ENCODE assay signal across 17 cellular contexts in the genomic region with DNA sequence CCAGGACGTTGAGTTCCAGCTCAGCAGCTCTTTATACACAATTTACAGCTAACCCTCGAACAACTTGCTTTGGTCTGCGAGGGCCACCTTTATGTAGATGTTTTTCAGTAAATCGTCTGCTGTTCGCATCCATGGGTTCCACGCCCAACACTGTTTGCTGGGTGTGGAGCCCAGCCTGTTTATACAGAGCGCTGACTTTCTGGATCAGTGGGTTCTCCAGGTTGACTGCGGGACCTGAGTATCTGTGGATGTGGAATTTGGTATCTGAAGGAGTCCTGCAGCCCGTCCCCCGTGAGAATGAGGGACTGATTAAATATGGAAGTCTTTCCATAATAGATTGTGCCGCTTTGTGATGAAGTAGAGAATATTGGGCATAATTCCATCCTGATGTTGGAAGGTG. TPM values are rescaled to one million over a fixed set of nuclear protein-coding genes. Genes with fewer than 3 reads are reported as not detected.
DNase-seq lines count a peak whose midpoint lies in the region; ATAC-seq and TF ChIP-seq lines count a peak whose summit lies in the region.
"Had no signal": no experiment of that assay in that cellular context is flagged by ENCODE, and none has a peak within 500 bp of the region (broad histone marks: within the 10 kb centered on the region; RNA-seq: fewer than 3 reads in every experiment).

No MANE protein-coding gene starts in this region.

- H3K27ac ChIP-seq in CD8-positive, alpha-beta T cell (ENCODE audit: low read depth, low read length), result no peak overlapping the region
- H3K27ac ChIP-seq in GM23338 (ENCODE audit: low read depth) (no peak overlapping the region), suprapubic skin (no peak overlapping the region)
- H3K27ac ChIP-seq: C4-2B had no signal

- peaks cover 72% of the 10 kb centered on the region for H3K4me1 ChIP-seq in CD8-positive, alpha-beta T cell (ENCODE audit: insufficient read depth, low read length)
- H3K4me1 ChIP-seq in GM23338 (ENCODE audit: insufficient read depth) (peaks cover 8% of the 10 kb centered on the region), suprapubic skin (peaks cover 35% of the 10 kb centered on the region), Caco-2 (no peaks in the 10 kb centered on the region)

- CTCF ChIA-PET in CD8-positive, alpha-beta T cell (lab: Charles Lee), result no interaction called here
- CTCF ChIA-PET in Caco-2 (lab: Charles Lee), result no interaction called here

- H3F3A ChIP-seq in GM23338 (replicated peaks; ENCODE audit: low read depth), result no peaks in the 10 kb centered on the region; the same call in 1 of the 2 replicates

- H3K4me1 Mint-ChIP-seq in CD8-positive, alpha-beta T cell (ENCODE audit: low read depth), result peaks cover 76% of the 10 kb centered on the region
- H3K4me1 Mint-ChIP-seq in GM23338 (peaks cover 27% of the 10 kb centered on the region), natural killer cell (peaks cover 68 to 73% of the 10 kb centered on the region in 2 donors), Caco-2 (ENCODE audit: low read depth, unreplicated experiment) (no peaks in the 10 kb centered on the region)
- H3K4me1 Mint-ChIP-seq in activated naive CD8-positive, alpha-beta T cell (ENCODE audit: low read depth), result peaks cover 73% of the 10 kb centered on the region

- peak overlapping the region; percentile 88 for H3K4me3 Mint-ChIP-seq in CD8-positive, alpha-beta T cell
- H3K4me3 Mint-ChIP-seq in GM23338 (peak overlapping the region; percentile 12; the same call in 1 of the 3 replicates), natural killer cell (peak overlapping the region; percentile 64), Caco-2 (ENCODE audit: unreplicated experiment) (no peak overlapping the region)
- peak overlapping the region; percentile 95 for H3K4me3 Mint-ChIP-seq in activated naive CD8-positive, alpha-beta T cell

- POLR2A ChIA-PET in CD8-positive, alpha-beta T cell (lab: Charles Lee), result interaction anchor here (1.2 kb wide), 1 partner anchor 352 kb away, joined by 4 read pairs; the partner anchor contains the start of gene RBFA
- POLR2A ChIA-PET in Caco-2 (lab: Charles Lee), result no interaction called here

- no peaks in the 10 kb centered on the region for H3K36me3 ChIP-seq in CD8-positive, alpha-beta T cell (ENCODE audit: insufficient read depth, low read length)
- H3K36me3 ChIP-seq in GM23338 (ENCODE audit: insufficient read depth), result no peaks in the 10 kb centered on the region
- H3K36me3 ChIP-seq in suprapubic skin, result no peaks in the 10 kb centered on the region
- H3K36me3 ChIP-seq in Caco-2 (ENCODE audit: control insufficient read depth, insufficient read depth, low read length), result no peaks in the 10 kb centered on the region
- H3K36me3 ChIP-seq: HAP-1 had no signal

- no peak for TF ChIP-seq POLR2A in suprapubic skin (IDR thresholded peaks at IDR 0.05)

- no peak overlapping the region for H2AFZ ChIP-seq in GM23338

- TF ChIP-seq CTCF in CD8-positive, alpha-beta T cell (IDR thresholded peaks at IDR 0.05), result no peak
- TF ChIP-seq CTCF in GM23338 (conservative IDR thresholded peaks at IDR 0.05; ENCODE audit: low read depth in 2 of 2) (no peak), natural killer cell (IDR thresholded peaks at IDR 0.05) (no peak), suprapubic skin (IDR thresholded peaks at IDR 0.05) (no peak), Caco-2 (IDR thresholded peaks at IDR 0.05; ENCODE audit: insufficient read depth in 1 of 2, low read depth in 1 of 2, low read length in 1 of 2, severe bottlenecking in 1 of 2, unreplicated experiment in 1 of 2) (no peak)

- H3K4me3 ChIP-seq in CD8-positive, alpha-beta T cell (ENCODE audit: low read depth, low read length), result no peak overlapping the region
- no peak overlapping the region for H3K4me3 ChIP-seq in GM23338
- H3K4me3 ChIP-seq in suprapubic skin, result no peak overlapping the region
- H3K4me3 ChIP-seq in Caco-2 (ENCODE audit: low read depth, low read length), result no peak overlapping the region
- H3K4me3 ChIP-seq: HAP-1, smooth muscle cell had no signal

- no peak for ATAC-seq in CD8-positive, alpha-beta T cell
- ATAC-seq in GM23338 (no peak), natural killer cell (no peak), GM19467 (IDR thresholded peaks at IDR 0.05; ENCODE audit: unreplicated experiment) (no peak)
- ATAC-seq: Right ventricle myocardium inferior had no signal

- H3K27me3 Mint-ChIP-seq in CD8-positive, alpha-beta T cell (ENCODE audit: low read depth), result no peaks in the 10 kb centered on the region
- peaks cover 10% of the 10 kb centered on the region for H3K27me3 Mint-ChIP-seq in GM23338 (ENCODE audit: insufficient read depth, low read depth, poor library complexity)
- H3K27me3 Mint-ChIP-seq in activated naive CD8-positive, alpha-beta T cell, result no peaks in the 10 kb centered on the region
- H3K27me3 Mint-ChIP-seq in natural killer cell (ENCODE audit: low read depth in 2 of 2), result no peaks in the 10 kb centered on the region
- no peaks in the 10 kb centered on the region for H3K27me3 Mint-ChIP-seq in Caco-2 (ENCODE audit: insufficient read depth, unreplicated experiment)

- 85% methylated on average over 11 of the region's 11 CpGs for WGBS in suprapubic skin

- H3K9me3 ChIP-seq in CD8-positive, alpha-beta T cell (ENCODE audit: low read length), result no peaks in the 10 kb centered on the region
- no peaks in the 10 kb centered on the region for H3K9me3 ChIP-seq in suprapubic skin
- no peaks in the 10 kb centered on the region for H3K9me3 ChIP-seq in Caco-2
- H3K9me3 ChIP-seq: HAP-1 had no signal

- H4K20me1 ChIP-seq in GM23338 (replicated peaks; ENCODE audit: insufficient read depth), result peaks cover 30% of the 10 kb centered on the region

- no peak for TF ChIP-seq EP300 in suprapubic skin (IDR thresholded peaks at IDR 0.05)

- H3K79me2 ChIP-seq in GM23338 (replicated peaks; ENCODE audit: insufficient read depth), result peaks cover 72% of the 10 kb centered on the region

- intact Hi-C loops in CD8-positive, alpha-beta T cell (cut with DNase I, micrococcal nuclease), result loop anchor here in 1 of 2 experiments (5.0 kb wide), 1 partner anchor 230 kb away; no protein-coding TSS in a partner anchor
- intact Hi-C loops in natural killer cell (cut with micrococcal nuclease), result loop anchor here (5.0 kb wide), 1 partner anchor 615 kb away; the partner anchor contains the start of gene ATP9B
- intact Hi-C loops in Caco-2 (cut with micrococcal nuclease; ENCODE audit: unreplicated experiment), result no loop called here

- no peaks in the 10 kb centered on the region for H3K9me2 ChIP-seq in GM23338 (ENCODE audit: insufficient read depth)

- BruUV-seq in Caco-2 (replicated peaks; lab: Mats Ljungman, UMichigan), result no TSS peak

- no peak for DNase-seq in CD8-positive, alpha-beta T cell
- DNase-seq in GM23338 (ENCODE audit: low spot score), result no peak
- no peak for DNase-seq in natural killer cell
- no peak for DNase-seq in suprapubic skin (ENCODE audit: low spot score in 2 of 2)
- DNase-seq in SHP77 treated with DMSO at 0.1 percent for 48 hours (lab: John Stamatoyannopoulos, UW), result no peak
- no peak for DNase-seq in Caco-2
- DNase-seq: NCI-H1048; NCI-H2171; NK-92 treated with Interleukin-12 subunit alpha and Interleukin-12 subunit beta, amount 100 ng/mL, for 24 hours; T1000 had no signal

- H3K27ac Mint-ChIP-seq in CD8-positive, alpha-beta T cell, result peak overlapping the region; percentile 96
- H3K27ac Mint-ChIP-seq in GM23338, result peak overlapping the region; percentile 17; the same call in 1 of the 2 replicates
- peak overlapping the region; percentile 91 for H3K27ac Mint-ChIP-seq in activated naive CD8-positive, alpha-beta T cell
- peak overlapping the region; percentile 82 to 99 for H3K27ac Mint-ChIP-seq in natural killer cell
- H3K27ac Mint-ChIP-seq in Caco-2 (ENCODE audit: unreplicated experiment), result no peak overlapping the region
- H3K27ac Mint-ChIP-seq: mesothelial cell of epicardium had no signal

- H3K27me3 ChIP-seq in CD8-positive, alpha-beta T cell (ENCODE audit: insufficient read depth, low read length), result no peaks in the 10 kb centered on the region
- no peaks in the 10 kb centered on the region for H3K27me3 ChIP-seq in GM23338 (ENCODE audit: insufficient read depth)
- no peaks in the 10 kb centered on the region for H3K27me3 ChIP-seq in suprapubic skin
- no peaks in the 10 kb centered on the region for H3K27me3 ChIP-seq in Caco-2 (replicated peaks; ENCODE audit: control insufficient read depth, insufficient read depth, low read length)

- no peaks in the 10 kb centered on the region for H3K9me3 Mint-ChIP-seq in CD8-positive, alpha-beta T cell
- H3K9me3 Mint-ChIP-seq in GM23338, result no peaks in the 10 kb centered on the region
- no peaks in the 10 kb centered on the region for H3K9me3 Mint-ChIP-seq in activated naive CD8-positive, alpha-beta T cell (ENCODE audit: low read depth)
- H3K9me3 Mint-ChIP-seq in natural killer cell, result no peaks in the 10 kb centered on the region
- no peaks in the 10 kb centered on the region for H3K9me3 Mint-ChIP-seq in Caco-2 (ENCODE audit: unreplicated experiment)
- H3K9me3 Mint-ChIP-seq: mesothelial cell of epicardium had no signal

- H3K36me3 Mint-ChIP-seq in CD8-positive, alpha-beta T cell, result peaks cover 34% of the 10 kb centered on the region
- H3K36me3 Mint-ChIP-seq in GM23338 (ENCODE audit: low read depth) (peaks cover 8% of the 10 kb centered on the region; the same call in 1 of the 3 replicates), natural killer cell (no peaks in the 10 kb centered on the region), Caco-2 (ENCODE audit: insufficient read depth, unreplicated experiment) (no peaks in the 10 kb centered on the region)
- peaks cover 2% of the 10 kb centered on the region for H3K36me3 Mint-ChIP-seq in activated naive CD8-positive, alpha-beta T cell
- H3K36me3 Mint-ChIP-seq: mesothelial cell of epicardium had no signal

- no peak overlapping the region for H3K4me2 ChIP-seq in GM23338
- H3K4me2 ChIP-seq: smooth muscle cell had no signal

TF ChIP-seq in GM23338, 12 proteins besides CTCF, POLR2A, EP300 and RAD21 (continues in another document):
- TF ChIP-seq ZNF114 (CRISPR knock-in tag; IDR thresholded peaks at IDR 0.05) (no peak), ZNF331 (CRISPR knock-in tag; IDR thresholded peaks at IDR 0.05; ENCODE audit: low read depth) (no peak), STAT1 (IDR thresholded peaks at IDR 0.05; ENCODE audit: unreplicated experiment) (no peak), EZH2 (IDR thresholded peaks at IDR 0.05; ENCODE audit: low read depth, unreplicated experiment) (no peak), POLR2AphosphoS5 (IDR thresholded peaks at IDR 0.05; ENCODE audit: low read depth) (no peak), EZH2phosphoT487 (IDR thresholded peaks at IDR 0.05; ENCODE audit: unreplicated experiment) (no peak)

RNA-seq across cellular contexts. Expression of gene CTDP1, which starts 2.9 kb away (rescaled TPM):
- 100 to 1,000 TPM; 110 to 121 TPM for total RNA-seq in CD8-positive, alpha-beta T cell
- 37.2 and 51.6 TPM in 2 replicates for total RNA-seq in GM23338 (2014; rRNA removed; shearing (Covaris generic))
- polyA plus RNA-seq in GM23338 (2016; fragmentation: Nextera tagmentation; extraction: Ambion mirVana), result 9.4 and 9.9 TPM in 2 replicates
- total RNA-seq in natural killer cell (10 to 100 TPM; 66.9 to 89.4 (median 77.1) TPM), suprapubic skin (10 to 100 TPM; 18.6 to 35.3 (median 27.4) TPM), Caco-2 (2022) (14.7 and 16.1 TPM in 2 replicates)
